24 cellular contexts compared by ENCODE assay signal in genomic region chrX:129721414-129721813, GRCh38. TPM values are rescaled to one million over a fixed set of nuclear protein-coding genes. Genes with fewer than 3 reads are reported as not detected.
DNase-seq lines count a peak whose midpoint lies in the region; ATAC-seq and TF ChIP-seq lines count a peak whose summit lies in the region.
"Had no signal": no experiment of that assay in that cellular context is flagged by ENCODE, and none has a peak within 500 bp of the region (broad histone marks: within the 10 kb centered on the region; RNA-seq: fewer than 3 reads in every experiment).

No MANE protein-coding gene starts in this region.

- H3K36me3 ChIP-seq in endodermal cell (ENCODE audit: control insufficient read depth, insufficient read depth, low read length), result no peaks in the 10 kb centered on the region

- H3K27me3 ChIP-seq in endodermal cell (ENCODE audit: control insufficient read depth, insufficient read depth, low read length, poor library complexity, severe bottlenecking), result no peaks in the 10 kb centered on the region

- POLR2A ChIA-PET in activated naive CD8-positive, alpha-beta T cell treated with anti-CD3 and anti-CD28 coated beads, Interleukin-2, amount 10 ng/mL, durations not matched to agents 7 days and 5 days (lab: Charles Lee), result no interaction called here

- TF ChIP-seq CTCF in endodermal cell (conservative IDR thresholded peaks at IDR 0.05), result no peak

- no peak overlapping the region for H3K9ac ChIP-seq in endodermal cell (ENCODE audit: extremely low read depth, low read length, poor library complexity, severe bottlenecking)

- H3K36me3 Mint-ChIP-seq in activated naive CD8-positive, alpha-beta T cell treated with anti-CD3 and anti-CD28 coated beads, Interleukin-2, amount 10 ng/mL, durations not matched to agents 7 days and 5 days, result no peaks in the 10 kb centered on the region
- H3K36me3 Mint-ChIP-seq in activated naive CD8-positive, alpha-beta T cell treated with anti-CD3 and anti-CD28 coated beads, Interleukin-2, amount 50 U/mL, for 24 hours (ENCODE audit: low read depth), result no peaks in the 10 kb centered on the region
- no peaks in the 10 kb centered on the region for H3K36me3 Mint-ChIP-seq in activated T-helper 1 cell treated with anti-CD3 and anti-CD28 coated beads, Interleukin-12 subunit alpha, Interleukin-12 subunit beta, Interleukin-2, Interleukin-4 antibody, amounts not matched to agents 30 ng/mL and 10 ng/mL and 1 ng/mL, durations not matched to agents 14 hours and 24 hours and 36 hours (ENCODE audit: low read depth)
- H3K36me3 Mint-ChIP-seq in endodermal cell (ENCODE audit: low read depth), result no peaks in the 10 kb centered on the region
- H3K36me3 Mint-ChIP-seq in natural killer cell treated with Interleukin-12 subunit alpha and Interleukin-12 subunit beta and Interleukin-15 and Interleukin-18, amount 100 ng/mL, for 72 hours, result no peaks in the 10 kb centered on the region
- H3K36me3 Mint-ChIP-seq: IgD-negative memory B cell had no signal

- 80 to 97% methylated on average over 1 to 2 of the region's 2 CpGs for WGBS in endodermal cell (ENCODE audit: insufficient coverage in 1 of 2, insufficient read length in 1 of 2), 2 experiments

- no peak overlapping the region for H3K4me3 ChIP-seq in endodermal cell (ENCODE audit: low read length)

- H3K27ac Mint-ChIP-seq in activated naive CD8-positive, alpha-beta T cell treated with anti-CD3 and anti-CD28 coated beads, Interleukin-2, amount 10 ng/mL, durations not matched to agents 7 days and 5 days, result no peak overlapping the region
- H3K27ac Mint-ChIP-seq in activated naive CD8-positive, alpha-beta T cell treated with anti-CD3 and anti-CD28 coated beads, Interleukin-2, amount 50 U/mL, for 24 hours, result no peak overlapping the region
- H3K27ac Mint-ChIP-seq in activated T-helper 1 cell treated with anti-CD3 and anti-CD28 coated beads, Interleukin-12 subunit alpha, Interleukin-12 subunit beta, Interleukin-2, Interleukin-4 antibody, amounts not matched to agents 30 ng/mL and 10 ng/mL and 1 ng/mL, durations not matched to agents 14 hours and 24 hours and 36 hours, result peak overlapping the region; percentile 15
- no peak overlapping the region for H3K27ac Mint-ChIP-seq in endodermal cell
- peak overlapping the region in 1 of 2 donors; percentile 67 for H3K27ac Mint-ChIP-seq in natural killer cell treated with Interleukin-12 subunit alpha and Interleukin-12 subunit beta and Interleukin-15 and Interleukin-18, amount 100 ng/mL, for 72 hours
- H3K27ac Mint-ChIP-seq: IgD-negative memory B cell had no signal

- no peak overlapping the region for H3K27ac ChIP-seq in endodermal cell (ENCODE audit: low read depth, low read length)
- H3K27ac ChIP-seq: C4-2B, RWPE1 had no signal

- H3K4me1 Mint-ChIP-seq in activated naive CD8-positive, alpha-beta T cell treated with anti-CD3 and anti-CD28 coated beads, Interleukin-2, amount 10 ng/mL, durations not matched to agents 7 days and 5 days, result peaks cover 24% of the 10 kb centered on the region
- H3K4me1 Mint-ChIP-seq in activated naive CD8-positive, alpha-beta T cell treated with anti-CD3 and anti-CD28 coated beads, Interleukin-2, amount 50 U/mL, for 24 hours, result peaks cover 6% of the 10 kb centered on the region
- H3K4me1 Mint-ChIP-seq in activated T-helper 1 cell treated with anti-CD3 and anti-CD28 coated beads, Interleukin-12 subunit alpha, Interleukin-12 subunit beta, Interleukin-2, Interleukin-4 antibody, amounts not matched to agents 30 ng/mL and 10 ng/mL and 1 ng/mL, durations not matched to agents 14 hours and 24 hours and 36 hours (ENCODE audit: low read depth), result peaks cover 30% of the 10 kb centered on the region
- H3K4me1 Mint-ChIP-seq in endodermal cell, result peaks cover 19% of the 10 kb centered on the region
- peaks cover 23 to 25% of the 10 kb centered on the region in 2 donors for H3K4me1 Mint-ChIP-seq in natural killer cell treated with Interleukin-12 subunit alpha and Interleukin-12 subunit beta and Interleukin-15 and Interleukin-18, amount 100 ng/mL, for 72 hours (ENCODE audit: low read depth in 2 of 2)

- H3K4me1 ChIP-seq in endodermal cell (ENCODE audit: control insufficient read depth, insufficient read depth, low read length), result no peaks in the 10 kb centered on the region

- H3K9me3 Mint-ChIP-seq in activated naive CD8-positive, alpha-beta T cell treated with anti-CD3 and anti-CD28 coated beads, Interleukin-2, amount 10 ng/mL, durations not matched to agents 7 days and 5 days, result no peaks in the 10 kb centered on the region
- no peaks in the 10 kb centered on the region for H3K9me3 Mint-ChIP-seq in activated naive CD8-positive, alpha-beta T cell treated with anti-CD3 and anti-CD28 coated beads, Interleukin-2, amount 50 U/mL, for 24 hours
- H3K9me3 Mint-ChIP-seq in activated T-helper 1 cell treated with anti-CD3 and anti-CD28 coated beads, Interleukin-12 subunit alpha, Interleukin-12 subunit beta, Interleukin-2, Interleukin-4 antibody, amounts not matched to agents 30 ng/mL and 10 ng/mL and 1 ng/mL, durations not matched to agents 14 hours and 24 hours and 36 hours, result no peaks in the 10 kb centered on the region
- peaks cover 4% of the 10 kb centered on the region for H3K9me3 Mint-ChIP-seq in endodermal cell
- H3K9me3 Mint-ChIP-seq in natural killer cell treated with Interleukin-12 subunit alpha and Interleukin-12 subunit beta and Interleukin-15 and Interleukin-18, amount 100 ng/mL, for 72 hours, result no peaks in the 10 kb centered on the region
- H3K9me3 Mint-ChIP-seq: IgD-negative memory B cell had no signal

- DNase-seq in activated naive CD8-positive, alpha-beta T cell treated with anti-CD3 and anti-CD28 coated beads, Interleukin-2, amount 10 ng/mL, durations not matched to agents 7 days and 5 days, result no peak
- DNase-seq in activated naive CD8-positive, alpha-beta T cell treated with anti-CD3 and anti-CD28 coated beads, Interleukin-2, amount 50 U/mL, for 24 hours, result no peak
- DNase-seq in activated T-helper 1 cell treated with anti-CD3 and anti-CD28 coated beads, Interleukin-12 subunit alpha, Interleukin-12 subunit beta, Interleukin-2, Interleukin-4 antibody, amounts not matched to agents 30 ng/mL and 10 ng/mL and 1 ng/mL, durations not matched to agents 14 hours and 24 hours and 36 hours (ENCODE audit: low spot score), result no peak
- DNase-seq in endodermal cell, result peak; percentile 9
- DNase-seq in natural killer cell treated with Interleukin-12 subunit alpha and Interleukin-12 subunit beta and Interleukin-15 and Interleukin-18, amount 100 ng/mL, for 72 hours (ENCODE audit: low spot score), result no peak
- no peak for DNase-seq in activated CD4-positive, CD25-positive, alpha-beta regulatory T cell treated with anti-CD3 and anti-CD28 coated beads, Interleukin-2, amount 50 U/mL, for 72 hours
- DNase-seq in T-helper 9 cell, result no peak
- DNase-seq: DMS53; Kasumi-1; NCI-H1694; NCI-H2081; NCI-H2171; NCI-H345; NCI-H524; NCI-H774; NK-92 treated with Interleukin-12 subunit alpha and Interleukin-12 subunit beta, amount 100 ng/mL, for 24 hours; SHP77 treated with DMSO at 0.1 percent for 48 hours had no signal

- no peaks in the 10 kb centered on the region for H3K9me3 ChIP-seq in endodermal cell (ENCODE audit: control insufficient read depth, low read length)

- H3K4me3 Mint-ChIP-seq in activated naive CD8-positive, alpha-beta T cell treated with anti-CD3 and anti-CD28 coated beads, Interleukin-2, amount 10 ng/mL, durations not matched to agents 7 days and 5 days, result peak overlapping the region; percentile 28
- no peak overlapping the region for H3K4me3 Mint-ChIP-seq in activated naive CD8-positive, alpha-beta T cell treated with anti-CD3 and anti-CD28 coated beads, Interleukin-2, amount 50 U/mL, for 24 hours
- H3K4me3 Mint-ChIP-seq in activated T-helper 1 cell treated with anti-CD3 and anti-CD28 coated beads, Interleukin-12 subunit alpha, Interleukin-12 subunit beta, Interleukin-2, Interleukin-4 antibody, amounts not matched to agents 30 ng/mL and 10 ng/mL and 1 ng/mL, durations not matched to agents 14 hours and 24 hours and 36 hours, result no peak overlapping the region
- H3K4me3 Mint-ChIP-seq in endodermal cell, result no peak overlapping the region
- peak overlapping the region; percentile 42 for H3K4me3 Mint-ChIP-seq in natural killer cell treated with Interleukin-12 subunit alpha and Interleukin-12 subunit beta and Interleukin-15 and Interleukin-18, amount 100 ng/mL, for 72 hours
- H3K4me3 Mint-ChIP-seq: IgD-negative memory B cell had no signal

- intact Hi-C loops in activated T-helper 1 cell treated with anti-CD3 and anti-CD28 coated beads, Interleukin-12 subunit alpha, Interleukin-12 subunit beta, Interleukin-2, Interleukin-4 antibody, amounts not matched to agents 30 ng/mL and 10 ng/mL and 1 ng/mL, durations not matched to agents 14 hours and 24 hours and 36 hours (cut with micrococcal nuclease), result no loop called here

- no peaks in the 10 kb centered on the region for H3K27me3 Mint-ChIP-seq in activated naive CD8-positive, alpha-beta T cell treated with anti-CD3 and anti-CD28 coated beads, Interleukin-2, amount 10 ng/mL, durations not matched to agents 7 days and 5 days
- no peaks in the 10 kb centered on the region for H3K27me3 Mint-ChIP-seq in activated naive CD8-positive, alpha-beta T cell treated with anti-CD3 and anti-CD28 coated beads, Interleukin-2, amount 50 U/mL, for 24 hours
- H3K27me3 Mint-ChIP-seq in activated T-helper 1 cell treated with anti-CD3 and anti-CD28 coated beads, Interleukin-12 subunit alpha, Interleukin-12 subunit beta, Interleukin-2, Interleukin-4 antibody, amounts not matched to agents 30 ng/mL and 10 ng/mL and 1 ng/mL, durations not matched to agents 14 hours and 24 hours and 36 hours (ENCODE audit: insufficient read depth), result peaks cover 3% of the 10 kb centered on the region
- H3K27me3 Mint-ChIP-seq in endodermal cell (ENCODE audit: insufficient read depth), result no peaks in the 10 kb centered on the region
- H3K27me3 Mint-ChIP-seq in natural killer cell treated with Interleukin-12 subunit alpha and Interleukin-12 subunit beta and Interleukin-15 and Interleukin-18, amount 100 ng/mL, for 72 hours, result peaks cover 0 to 8% of the 10 kb centered on the region in 2 donors

- no peak for ATAC-seq in activated naive CD8-positive, alpha-beta T cell treated with anti-CD3 and anti-CD28 coated beads, Interleukin-2, amount 10 ng/mL, durations not matched to agents 7 days and 5 days (ENCODE audit: low read depth)
- no peak for ATAC-seq in activated naive CD8-positive, alpha-beta T cell treated with anti-CD3 and anti-CD28 coated beads, Interleukin-2, amount 50 U/mL, for 24 hours
- no peak for ATAC-seq in natural killer cell treated with Interleukin-12 subunit alpha and Interleukin-12 subunit beta and Interleukin-15 and Interleukin-18, amount 100 ng/mL, for 72 hours
- no peak for ATAC-seq in GM18498 (IDR thresholded peaks at IDR 0.05; ENCODE audit: unreplicated experiment)

RNA-seq across cellular contexts. Expression of gene XPNPEP2, which starts 17.4 kb away (rescaled TPM):
- total RNA-seq in activated naive CD8-positive, alpha-beta T cell treated with anti-CD3 and anti-CD28 coated beads, Interleukin-2, amount 10 ng/mL, durations not matched to agents 7 days and 5 days, result under 1 TPM; 0.65 to 0.67 TPM
- 0.16 and 0.24 TPM in 2 replicates for total RNA-seq in activated T-helper 1 cell treated with anti-CD3 and anti-CD28 coated beads, Interleukin-12 subunit alpha, Interleukin-12 subunit beta, Interleukin-2, Interleukin-4 antibody, amounts not matched to agents 30 ng/mL and 10 ng/mL and 1 ng/mL, durations not matched to agents 14 hours and 24 hours and 36 hours
- under 1 TPM; 0.20 to 0.31 TPM for total RNA-seq in endodermal cell
- polyA plus RNA-seq in endodermal cell (2013, experiment 1 of 2), result 0.25 TPM
- 0.46 TPM for polyA plus RNA-seq in endodermal cell (2013, experiment 2 of 2)
- under 1 TPM; 0.14 to 0.55 TPM for total RNA-seq in natural killer cell treated with Interleukin-12 subunit alpha and Interleukin-12 subunit beta and Interleukin-15 and Interleukin-18, amount 100 ng/mL, for 72 hours
- total RNA-seq: A172, H1, MCF 10A had no signal

RNA-seq across cellular contexts. Expression of gene SASH3, which starts 58.3 kb away (rescaled TPM):
- total RNA-seq in activated naive CD8-positive, alpha-beta T cell treated with anti-CD3 and anti-CD28 coated beads, Interleukin-2, amount 10 ng/mL, durations not matched to agents 7 days and 5 days, result 100 to 1,000 TPM; 239 to 241 TPM
- total RNA-seq in activated T-helper 1 cell treated with anti-CD3 and anti-CD28 coated beads, Interleukin-12 subunit alpha, Interleukin-12 subunit beta, Interleukin-2, Interleukin-4 antibody, amounts not matched to agents 30 ng/mL and 10 ng/mL and 1 ng/mL, durations not matched to agents 14 hours and 24 hours and 36 hours, result 129 and 135 TPM in 2 replicates
- not detected for total RNA-seq in endodermal cell
- not detected for polyA plus RNA-seq in endodermal cell (2013, experiment 1 of 2)
- polyA plus RNA-seq in endodermal cell (2013, experiment 2 of 2), result not detected
- total RNA-seq in natural killer cell treated with Interleukin-12 subunit alpha and Interleukin-12 subunit beta and Interleukin-15 and Interleukin-18, amount 100 ng/mL, for 72 hours, result 100 to 1,000 TPM; 243 to 317 TPM
- total RNA-seq: A172, H1, MCF 10A had no signal
- polyA plus RNA-seq: H1 had no signal

Comparison
In these comparisons a context has a peak if more than half of its experiments do, and no peak if none do; other contexts are left out.
1. H3K4me3 Mint-ChIP-seq: peak in activated naive CD8-positive, alpha-beta T cell treated with anti-CD3 and anti-CD28 coated beads, Interleukin-2, amount 10 ng/mL, durations not matched to agents 7 days and 5 days (single experiment) and natural killer cell treated with Interleukin-12 subunit alpha and Interleukin-12 subunit beta and Interleukin-15 and Interleukin-18, amount 100 ng/mL, for 72 hours (single experiment); none in activated naive CD8-positive, alpha-beta T cell treated with anti-CD3 and anti-CD28 coated beads, Interleukin-2, amount 50 U/mL, for 24 hours (single experiment), activated T-helper 1 cell treated with anti-CD3 and anti-CD28 coated beads, Interleukin-12 subunit alpha, Interleukin-12 subunit beta, Interleukin-2, Interleukin-4 antibody, amounts not matched to agents 30 ng/mL and 10 ng/mL and 1 ng/mL, durations not matched to agents 14 hours and 24 hours and 36 hours (single experiment) and endodermal cell (single experiment).
2. RNA of gene SASH3, which starts 58.3 kb away (total RNA-seq): 243 to 317 TPM in natural killer cell treated with Interleukin-12 subunit alpha and Interleukin-12 subunit beta and Interleukin-15 and Interleukin-18, amount 100 ng/mL, for 72 hours, 239 to 241 TPM in activated naive CD8-positive, alpha-beta T cell treated with anti-CD3 and anti-CD28 coated beads, Interleukin-2, amount 10 ng/mL, durations not matched to agents 7 days and 5 days and 129 to 135 TPM in activated T-helper 1 cell treated with anti-CD3 and anti-CD28 coated beads, Interleukin-12 subunit alpha, Interleukin-12 subunit beta, Interleukin-2, Interleukin-4 antibody, amounts not matched to agents 30 ng/mL and 10 ng/mL and 1 ng/mL, durations not matched to agents 14 hours and 24 hours and 36 hours; not detected in endodermal cell; every median in the first group is over 100 times any median in the second.